In the genomic region with DNA sequence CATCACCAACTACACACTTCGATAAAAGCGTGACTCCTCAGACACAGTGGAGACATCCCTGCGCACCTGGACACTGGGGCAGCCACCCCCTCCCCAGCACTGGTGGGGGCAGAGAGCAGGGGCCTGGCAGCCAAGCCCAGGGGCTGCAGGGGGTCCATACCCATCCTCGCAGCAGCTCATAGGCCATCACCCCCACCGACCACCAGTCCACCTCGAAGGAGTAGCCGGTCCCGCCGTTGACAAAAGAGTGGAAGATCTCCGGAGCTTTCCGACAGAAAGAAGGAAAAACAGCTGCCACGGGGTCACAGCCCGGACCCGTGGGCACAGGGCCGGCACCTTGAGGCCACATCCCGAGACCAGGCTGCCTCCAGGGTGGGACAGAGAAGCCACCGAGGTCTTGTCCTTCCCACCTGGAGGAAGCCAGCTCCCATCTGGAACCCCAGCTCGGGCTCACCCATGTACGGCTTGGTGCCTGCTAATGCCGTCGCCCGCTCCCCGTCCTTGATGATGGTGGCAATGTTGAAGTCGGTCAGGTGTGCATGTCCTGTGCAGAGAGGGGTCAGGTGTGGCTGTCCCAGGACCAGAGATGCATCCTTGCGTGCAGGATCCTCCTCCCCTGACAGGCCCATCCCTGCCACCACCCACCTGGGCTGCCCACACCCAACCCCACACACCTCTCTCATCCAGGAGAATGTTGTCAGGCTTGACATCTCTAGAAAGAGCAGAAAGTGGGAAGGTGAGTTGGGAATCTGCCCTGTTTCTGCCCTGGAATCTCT, we compare ENCODE assay signal across 18 cellular contexts. TPM values are rescaled to one million over a fixed set of nuclear protein-coding genes. Genes with fewer than 3 reads are reported as not detected.
DNase-seq lines count a peak whose midpoint lies in the region; ATAC-seq lines count a peak whose summit lies in the region.
"Had no signal": no experiment of that assay in that cellular context is flagged by ENCODE, and none has a peak within 500 bp of the region (broad histone marks: within the 10 kb centered on the region; RNA-seq: fewer than 3 reads in every experiment).

No MANE protein-coding gene starts in this region.

- H3K4me3 ChIP-seq in right cardiac atrium (ENCODE audit: low read length) (no peak overlapping the region), neuronal stem cell (ENCODE audit: low read length in 2 of 2) (no peak overlapping the region)
- H3K4me3 ChIP-seq: BLaER1 had no signal

- WGBS in right cardiac atrium = 92% methylated on average over 25 of the region's 25 CpGs
- WGBS in neuronal stem cell (ENCODE audit: extremely low coverage in 2 of 2, insufficient read length in 2 of 2, insufficient replicate concordance in 1 of 2), 2 donors = no CpG with 5 or more reads among the region's 25 CpGs

- peak overlapping the region; percentile 28 for H2AK5ac ChIP-seq in neuronal stem cell (ENCODE audit: low read depth, low read length)

- H4K91ac ChIP-seq in neuronal stem cell (ENCODE audit: low read depth, low read length, poor library complexity) = no peak overlapping the region

- H3K4ac ChIP-seq in neuronal stem cell (ENCODE audit: low read length) = peak overlapping the region; percentile 23

- peak overlapping the region; percentile 82 for H3K27ac Mint-ChIP-seq in dendritic cell treated with granulocyte-macrophage colony-stimulating factor and Interleukin-4, amounts not matched to agents 40 ng/mL and 50 ng/mL, for 4 days
- H3K27ac Mint-ChIP-seq: CD4-positive, CD25-positive, alpha-beta regulatory T cell; CD8-positive, alpha-beta memory T cell had no signal

- H3K4me1 Mint-ChIP-seq in dendritic cell treated with granulocyte-macrophage colony-stimulating factor and Interleukin-4, amounts not matched to agents 40 ng/mL and 50 ng/mL, for 4 days (ENCODE audit: low read depth) = peaks cover 6% of the 10 kb centered on the region

- H3K4me3 Mint-ChIP-seq in dendritic cell treated with granulocyte-macrophage colony-stimulating factor and Interleukin-4, amounts not matched to agents 40 ng/mL and 50 ng/mL, for 4 days = peak overlapping the region; percentile 51
- H3K4me3 Mint-ChIP-seq: CD4-positive, alpha-beta memory T cell; CD4-positive, CD25-positive, alpha-beta regulatory T cell; CD8-positive, alpha-beta memory T cell had no signal

- no peak overlapping the region for H4K8ac ChIP-seq in neuronal stem cell (ENCODE audit: low read depth, low read length)

- peak overlapping the region; percentile 87 for H3K18ac ChIP-seq in neuronal stem cell (ENCODE audit: low read length)

- H3K27me3 Mint-ChIP-seq in dendritic cell treated with granulocyte-macrophage colony-stimulating factor and Interleukin-4, amounts not matched to agents 40 ng/mL and 50 ng/mL, for 4 days = no peaks in the 10 kb centered on the region
- H3K27me3 Mint-ChIP-seq: CD4-positive, alpha-beta memory T cell; CD4-positive, CD25-positive, alpha-beta regulatory T cell; CD8-positive, alpha-beta memory T cell had no signal

- peaks cover 1% of the 10 kb centered on the region for H3K79me1 ChIP-seq in neuronal stem cell (ENCODE audit: low read depth, low read length)

- H3K9me3 ChIP-seq in right cardiac atrium (ENCODE audit: control insufficient read depth, low read length) (no peaks in the 10 kb centered on the region), neuronal stem cell (replicated peaks in 1 of 2; ENCODE audit: control insufficient read depth in 2 of 2, insufficient read depth in 1 of 2, low read depth in 1 of 2, low read length in 2 of 2) (no peaks in the 10 kb centered on the region)
- H3K9me3 ChIP-seq: BE2C, BLaER1 had no signal

- peak overlapping the region; percentile 60 for H3K9ac ChIP-seq in neuronal stem cell (ENCODE audit: low read depth, low read length, poor library complexity)
- H3K9ac ChIP-seq: BLaER1 had no signal

- ATAC-seq in right cardiac atrium (no peak), left cardiac atrium (no peak)

- peaks cover 0 to 2% of the 10 kb centered on the region in 2 donors for H3K36me3 ChIP-seq in neuronal stem cell (replicated peaks in 1 of 2; ENCODE audit: control insufficient read depth in 2 of 2, insufficient read depth in 2 of 2, low read length in 2 of 2)
- H3K36me3 ChIP-seq: BE2C, BLaER1 had no signal

- H3K23ac ChIP-seq in neuronal stem cell (ENCODE audit: low read depth, low read length, poor library complexity) = peak overlapping the region; percentile 65

- H3K27me3 ChIP-seq in right cardiac atrium (ENCODE audit: control insufficient read depth, insufficient read depth) (no peaks in the 10 kb centered on the region), neuronal stem cell (ENCODE audit: control insufficient read depth in 3 of 3, insufficient read depth in 3 of 3, low read depth in 1 of 3, low read length in 3 of 3) (no peaks in the 10 kb centered on the region)
- H3K27me3 ChIP-seq: BE2C, BLaER1 had no signal

- peak overlapping the region; percentile 8 for H3K14ac ChIP-seq in neuronal stem cell (ENCODE audit: low read length)

- no peak overlapping the region for H2AFZ ChIP-seq in neuronal stem cell (ENCODE audit: low read length)

- DNase-seq in right cardiac atrium = peak in 2 of 3 donors; percentile 38 to 49
- DNase-seq in left cardiac atrium = no peak
- no peak for DNase-seq in neuronal stem cell (ENCODE audit: low spot score)
- no peak for DNase-seq in DMS 273 (lab: John Stamatoyannopoulos, UW; ENCODE audit: unreplicated experiment)
- no peak for DNase-seq in NCI-H1436 treated with DMSO at 0.1 percent for 48 hours (lab: John Stamatoyannopoulos, UW)
- DNase-seq: 8988T; ACHN; BE2C; C1 segment of cervical spinal cord; CD4-positive, alpha-beta memory T cell; CD4-positive, CD25-positive, alpha-beta regulatory T cell; CD8-positive, alpha-beta memory T cell; COR-L47; DMS79 treated with DMSO at 0.1 percent for 48 hours; GF-D8 had no signal

- H2BK12ac ChIP-seq in neuronal stem cell (ENCODE audit: low read length) = no peak overlapping the region

- H3K9me3 Mint-ChIP-seq in dendritic cell treated with granulocyte-macrophage colony-stimulating factor and Interleukin-4, amounts not matched to agents 40 ng/mL and 50 ng/mL, for 4 days = no peaks in the 10 kb centered on the region
- H3K9me3 Mint-ChIP-seq: CD4-positive, alpha-beta memory T cell; CD4-positive, CD25-positive, alpha-beta regulatory T cell; CD8-positive, alpha-beta memory T cell had no signal

- no peak overlapping the region for H2BK15ac ChIP-seq in neuronal stem cell (ENCODE audit: low read length)

- no peak overlapping the region for H2BK120ac ChIP-seq in neuronal stem cell (ENCODE audit: low read depth, low read length)

- no peak overlapping the region for H2BK5ac ChIP-seq in neuronal stem cell (ENCODE audit: low read length)

- peaks cover 85% of the 10 kb centered on the region for H3K36me3 Mint-ChIP-seq in dendritic cell treated with granulocyte-macrophage colony-stimulating factor and Interleukin-4, amounts not matched to agents 40 ng/mL and 50 ng/mL, for 4 days (ENCODE audit: low read depth)
- H3K36me3 Mint-ChIP-seq: CD4-positive, CD25-positive, alpha-beta regulatory T cell had no signal

- H3K27ac ChIP-seq in right cardiac atrium (ENCODE audit: low read length) = no peak overlapping the region
- H3K27ac ChIP-seq in neuronal stem cell (replicated peaks; ENCODE audit: low read length) = no peak overlapping the region
- H3K27ac ChIP-seq: BLaER1 had no signal

- no peaks in the 10 kb centered on the region for H3K4me1 ChIP-seq in right cardiac atrium (ENCODE audit: control insufficient read depth, insufficient read depth, low read length)
- peaks cover 2 to 5% of the 10 kb centered on the region in 2 donors for H3K4me1 ChIP-seq in neuronal stem cell (ENCODE audit: control insufficient read depth in 2 of 2, insufficient read depth in 1 of 2, low read depth in 1 of 2, low read length in 2 of 2)
- H3K4me1 ChIP-seq: BE2C had no signal

- H3K4me2 ChIP-seq in neuronal stem cell (ENCODE audit: insufficient read depth, low read length, poor library complexity, severe bottlenecking) = peak overlapping the region; percentile 18
- H3K4me2 ChIP-seq: BLaER1 had no signal

- intact Hi-C loops in right cardiac atrium (cut with DNase I) (loop anchor here in 2 of 4 donors (2.0 to 5.0 kb wide), 2 partner anchors 126 to 227 kb away; no protein-coding TSS in a partner anchor), left cardiac atrium (cut with DNase I) (loop anchor here in 1 of 2 donors (10.0 kb wide), 1 partner anchor 220 kb away; no protein-coding TSS in a partner anchor)
- intact Hi-C loops in dendritic cell treated with granulocyte-macrophage colony-stimulating factor and Interleukin-4, amounts not matched to agents 40 ng/mL and 50 ng/mL, for 4 days (cut with micrococcal nuclease) = loop anchor here (10.0 kb wide), 1 partner anchor 410 kb away; no protein-coding TSS in a partner anchor

RNA-seq across cellular contexts. Expression of gene DPYSL4, which starts 38.5 kb away (rescaled TPM):
- 10 to 100 TPM in 1 of 4 donors, 1 to 10 TPM in 3; 1.9 to 13.8 (median 5.6) TPM for total RNA-seq in right cardiac atrium
- polyA plus RNA-seq in right cardiac atrium = 11.0 TPM
- total RNA-seq in left cardiac atrium = 1 to 10 TPM; 1.4 to 9.9 TPM
- polyA plus RNA-seq in neuronal stem cell (2013, experiment 1 of 2) = 27.1 TPM
- 25.4 TPM for polyA plus RNA-seq in neuronal stem cell (2013, experiment 2 of 2)
- polyA plus RNA-seq: CD14-positive monocyte; CD8-positive, alpha-beta memory T cell had no signal

Comparison
In these comparisons a context has a peak if more than half of its experiments do, and no peak if none do; other contexts are left out.
1. DNase-seq: peak in right cardiac atrium (2 of 3); none in left cardiac atrium (single experiment), neuronal stem cell (single experiment), DMS 273 (single experiment) and NCI-H1436 treated with DMSO at 0.1 percent for 48 hours (single experiment).